ENCODE assay signal across 1 cellular context in genomic region chr1:7868085-7868780, GRCh38.
TF ChIP-seq lines count a peak whose summit lies in the region.

No MANE protein-coding gene starts in this region.

TF ChIP-seq in K562, 482 proteins besides CTCF, POLR2A, EP300 and RAD21 (continued from another document):
- TF ChIP-seq MEIS2 (IDR thresholded peaks at IDR 0.05; ENCODE audit: partially characterized antibody) (peak; percentile 62), ZNF778 (CRISPR knock-in tag; IDR thresholded peaks at IDR 0.05) (no peak), ETV5 (CRISPR knock-in tag; IDR thresholded peaks at IDR 0.05; ENCODE audit: low read depth) (no peak), YY1 (IDR thresholded peaks at IDR 0.05; ENCODE audit: borderline replicate concordance in 1 of 3, control insufficient read depth in 1 of 3, extremely low read depth in 1 of 3, insufficient read depth in 3 of 3, insufficient read length in 1 of 3, insufficient replicate concordance in 2 of 3, low read depth in 1 of 3, low read length in 2 of 3) (no peak), PBX2 (CRISPR knock-in tag; IDR thresholded peaks at IDR 0.05; ENCODE audit: low read depth) (no peak), PBX2 (tag; conservative IDR thresholded peaks at IDR 0.05; ENCODE audit: low read depth) (peak; percentile 32), POLR2H (tag; IDR thresholded peaks at IDR 0.05; ENCODE audit: low read depth) (no peak), ZNF592 (IDR thresholded peaks at IDR 0.05) (no peak), ARID1B (IDR thresholded peaks at IDR 0.05) (no peak), ETS2 (tag; IDR thresholded peaks at IDR 0.05; ENCODE audit: borderline replicate concordance, poor library complexity, severe bottlenecking) (no peak), ATF1 (CRISPR knock-in tag; IDR thresholded peaks at IDR 0.05) (no peak), ATF1 (tag; IDR thresholded peaks at IDR 0.05) (no peak), SOX6 (IDR thresholded peaks at IDR 0.05) (no peak), ZNF586 (CRISPR knock-in tag; conservative IDR thresholded peaks at IDR 0.05) (no peak), SMAD2 (IDR thresholded peaks at IDR 0.05; ENCODE audit: low read depth, low read length) (no peak)
- TF ChIP-seq, protein P1, sequence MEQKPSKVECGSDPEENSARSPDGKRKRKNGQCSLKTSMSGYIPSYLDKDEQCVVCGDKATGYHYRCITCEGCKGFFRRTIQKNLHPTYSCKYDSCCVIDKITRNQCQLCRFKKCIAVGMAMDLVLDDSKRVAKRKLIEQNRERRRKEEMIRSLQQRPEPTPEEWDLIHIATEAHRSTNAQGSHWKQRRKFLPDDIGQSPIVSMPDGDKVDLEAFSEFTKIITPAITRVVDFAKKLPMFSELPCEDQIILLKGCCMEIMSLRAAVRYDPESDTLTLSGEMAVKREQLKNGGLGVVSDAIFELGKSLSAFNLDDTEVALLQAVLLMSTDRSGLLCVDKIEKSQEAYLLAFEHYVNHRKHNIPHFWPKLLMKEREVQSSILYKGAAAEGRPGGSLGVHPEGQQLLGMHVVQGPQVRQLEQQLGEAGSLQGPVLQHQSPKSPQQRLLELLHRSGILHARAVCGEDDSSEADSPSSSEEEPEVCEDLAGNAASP (IDR thresholded peaks at IDR 0.05): no peak
- TF ChIP-seq, protein P2, sequence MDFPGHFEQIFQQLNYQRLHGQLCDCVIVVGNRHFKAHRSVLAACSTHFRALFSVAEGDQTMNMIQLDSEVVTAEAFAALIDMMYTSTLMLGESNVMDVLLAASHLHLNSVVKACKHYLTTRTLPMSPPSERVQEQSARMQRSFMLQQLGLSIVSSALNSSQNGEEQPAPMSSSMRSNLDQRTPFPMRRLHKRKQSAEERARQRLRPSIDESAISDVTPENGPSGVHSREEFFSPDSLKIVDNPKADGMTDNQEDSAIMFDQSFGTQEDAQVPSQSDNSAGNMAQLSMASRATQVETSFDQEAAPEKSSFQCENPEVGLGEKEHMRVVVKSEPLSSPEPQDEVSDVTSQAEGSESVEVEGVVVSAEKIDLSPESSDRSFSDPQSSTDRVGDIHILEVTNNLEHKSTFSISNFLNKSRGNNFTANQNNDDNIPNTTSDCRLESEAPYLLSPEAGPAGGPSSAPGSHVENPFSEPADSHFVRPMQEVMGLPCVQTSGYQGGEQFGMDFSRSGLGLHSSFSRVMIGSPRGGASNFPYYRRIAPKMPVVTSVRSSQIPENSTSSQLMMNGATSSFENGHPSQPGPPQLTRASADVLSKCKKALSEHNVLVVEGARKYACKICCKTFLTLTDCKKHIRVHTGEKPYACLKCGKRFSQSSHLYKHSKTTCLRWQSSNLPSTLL (IDR thresholded peaks at IDR 0.05): no peak
